Comparison of ENCODE assay signal across 16 cellular contexts in genomic region chr3:139303216-139303615, GRCh38. TPM values are rescaled to one million over a fixed set of nuclear protein-coding genes. Genes with fewer than 3 reads are reported as not detected.
A peak's percentile ranks its signal among the peaks of the same experiment; 100 is the strongest.
DNase-seq lines count a peak whose midpoint lies in the region; ATAC-seq and TF ChIP-seq lines count a peak whose summit lies in the region.
"Had no signal": no experiment of that assay in that cellular context is flagged by ENCODE, and none has a peak within 500 bp of the region (broad histone marks: within the 10 kb centered on the region; RNA-seq: fewer than 3 reads in every experiment).

No MANE protein-coding gene starts in this region.

- H4K20me1 ChIP-seq in SK-N-SH (ENCODE audit: insufficient read depth) (no peaks in the 10 kb centered on the region), PC-3 (ENCODE audit: low read length) (no peaks in the 10 kb centered on the region)

- H3K4me1 ChIP-seq in SK-N-SH (ENCODE audit: control insufficient read depth in 1 of 2, insufficient read depth in 2 of 2, low read depth in 1 of 2, low read length in 1 of 2) (peaks cover 5 to 37% of the 10 kb centered on the region in 2 experiments; a peak in 3 of 4 replicates), PC-3 (ENCODE audit: insufficient read depth, low read length) (peaks cover 55% of the 10 kb centered on the region), skeletal muscle satellite cell (ENCODE audit: control insufficient read depth, insufficient read depth, low read length) (peaks cover 68% of the 10 kb centered on the region)

- H3K27ac ChIP-seq in SK-N-SH (ENCODE audit: low read depth in 2 of 2, low read length in 1 of 2) (peak overlapping the region; percentile 50 to 87; a peak in 3 of 4 replicates), PC-3 (ENCODE audit: low read length) (peak overlapping the region; percentile 55), brain microvascular endothelial cell (peak overlapping the region; percentile 79)
- H3K27ac ChIP-seq: C4-2B, SJCRH30 had no signal

- H3F3A ChIP-seq in SK-N-SH (replicated peaks; ENCODE audit: insufficient read depth) (peaks cover 12% of the 10 kb centered on the region), PC-3 (ENCODE audit: low read length, unreplicated experiment) (no peaks in the 10 kb centered on the region)

- no peaks in the 10 kb centered on the region for H3K27me3 ChIP-seq in SK-N-SH (ENCODE audit: insufficient read depth)
- H3K27me3 ChIP-seq in PC-3 (ENCODE audit: low read length), result no peaks in the 10 kb centered on the region
- H3K27me3 ChIP-seq in brain microvascular endothelial cell (replicated peaks), result no peaks in the 10 kb centered on the region
- no peaks in the 10 kb centered on the region for H3K27me3 ChIP-seq in skeletal muscle satellite cell (ENCODE audit: control insufficient read depth, insufficient read depth, low read length)
- H3K27me3 ChIP-seq: SJCRH30 had no signal

- intact Hi-C loops in PC-3 (cut with micrococcal nuclease), result no loop called here
- intact Hi-C loops in lower leg skin (cut with DNase I; ENCODE audit: low total_unique reads), result no loop called here

- H3K4me2 ChIP-seq in SK-N-SH, result peak overlapping the region; percentile 65
- peak overlapping the region; percentile 49 for H3K4me2 ChIP-seq in PC-3 (ENCODE audit: low read length)
- H3K4me2 ChIP-seq in skeletal muscle satellite cell (ENCODE audit: low read length), result peak overlapping the region; percentile 53

- no peak overlapping the region for H2AFZ ChIP-seq in SK-N-SH (ENCODE audit: low read depth)
- 0 out of 2 replicates have a peak overlapping the region, but pooled peaks have one; percentile 2 for H2AFZ ChIP-seq in PC-3 (ENCODE audit: low read length)

- H3K4me3 ChIP-seq in SK-N-SH (ENCODE audit: low read depth in 2 of 2, low read length in 1 of 2) (no peak overlapping the region), PC-3 (ENCODE audit: low read length) (no peak overlapping the region), brain microvascular endothelial cell (ENCODE audit: low read depth, low read length) (no peak overlapping the region), skeletal muscle satellite cell (ENCODE audit: low read length) (no peak overlapping the region), lower leg skin (ENCODE audit: low read depth, poor library complexity, severe bottlenecking) (no peak overlapping the region)
- H3K4me3 ChIP-seq: SJCRH30 had no signal

- DNase-seq in SK-N-SH (no peak), PC-3 (no peak), brain microvascular endothelial cell (no peak), lower leg skin (ENCODE audit: low spot score in 2 of 2) (no peak)
- DNase-seq: 8988T, DMS 273 treated with DMSO at 0.1 percent for 48 hours, GF-D8, NCI-H1048, NCI-H1436 treated with DMSO at 0.1 percent for 48 hours, NCI-H2029 treated with DMSO at 0.1 percent for 48 hours, SJCRH30 had no signal

- TF ChIP-seq CTCF in SK-N-SH (IDR thresholded peaks at IDR 0.05) (no peak), PC-3 (conservative IDR thresholded peaks at IDR 0.05; ENCODE audit: low read depth, low read length) (no peak), brain microvascular endothelial cell (IDR thresholded peaks at IDR 0.05; ENCODE audit: low read depth, low read length, missing control alignments) (no peak), lower leg skin (IDR thresholded peaks at IDR 0.05) (no peak)

- POLR2A ChIA-PET in SK-N-SH (lab: Yijun Ruan, JAX), result no interaction called here
- POLR2A ChIA-PET in PC-3 (lab: Charles Lee; ENCODE audit: unreplicated experiment), result no interaction called here

- TF ChIP-seq EP300 in SK-N-SH (IDR thresholded peaks at IDR 0.05; ENCODE audit: borderline replicate concordance in 1 of 2, low read depth in 1 of 2, low read length in 1 of 2), result no peak

- CTCF ChIA-PET in SK-N-SH (lab: Yijun Ruan, JAX) (interaction anchor here (1.2 to 3.2 kb wide), 5 partner anchors 9 to 191 kb away, joined by 6 to 17 read pairs (median 13); no protein-coding TSS in a partner anchor), PC-3 (lab: Charles Lee) (no interaction called here)

- no peaks in the 10 kb centered on the region for H3K9me3 ChIP-seq in SK-N-SH
- H3K9me3 ChIP-seq in PC-3 (ENCODE audit: low read length), result no peaks in the 10 kb centered on the region
- no peaks in the 10 kb centered on the region for H3K9me3 ChIP-seq in skeletal muscle satellite cell (replicated peaks; ENCODE audit: low read length)
- H3K9me3 ChIP-seq: SJCRH30 had no signal

- in situ Hi-C loops in brain microvascular endothelial cell (cut with HindIII; ENCODE audit: low pct_ligation_motif_present, low sequenced_read_pairs), result loop anchor here (25.0 kb wide), 1 partner anchor 366 kb away; the partner anchor contains the start of genes FOXL2 and FOXL2NB

- H3K79me2 ChIP-seq in SK-N-SH (ENCODE audit: insufficient read depth), result no peaks in the 10 kb centered on the region
- no peaks in the 10 kb centered on the region for H3K79me2 ChIP-seq in PC-3 (ENCODE audit: low read length)

- H3K36me3 ChIP-seq in SK-N-SH (replicated peaks in 1 of 2; ENCODE audit: control insufficient read depth in 1 of 2, insufficient read depth in 2 of 2, low read length in 1 of 2) (no peaks in the 10 kb centered on the region), PC-3 (ENCODE audit: low read depth, low read length) (no peaks in the 10 kb centered on the region), brain microvascular endothelial cell (replicated peaks) (no peaks in the 10 kb centered on the region), skeletal muscle satellite cell (ENCODE audit: insufficient read depth, low read length) (no peaks in the 10 kb centered on the region)
- H3K36me3 ChIP-seq: SJCRH30 had no signal

- BruUV-seq in PC-3 (replicated peaks; lab: Mats Ljungman, UMichigan), result no TSS peak

- H3K9me2 ChIP-seq in SK-N-SH (no peaks in the 10 kb centered on the region), PC-3 (replicated peaks; ENCODE audit: low read length) (no peaks in the 10 kb centered on the region)

- H3K9ac ChIP-seq in SK-N-SH (0 out of 2 replicates have a peak overlapping the region, but pooled peaks have one; percentile 54), PC-3 (ENCODE audit: low read length) (no peak overlapping the region), skeletal muscle satellite cell (ENCODE audit: low read depth, low read length) (peak overlapping the region; percentile 76)

- ATAC-seq in SK-N-SH treated with all-trans-retinoic acid at 6 μM for 48 hours (no peak), PC-3 (no peak), HG03571 (IDR thresholded peaks at IDR 0.05; ENCODE audit: unreplicated experiment) (no peak), GM21825 (IDR thresholded peaks at IDR 0.05; ENCODE audit: unreplicated experiment) (no peak)

- TF ChIP-seq RAD21 in SK-N-SH (IDR thresholded peaks at IDR 0.05; ENCODE audit: low read length), result no peak

- TF ChIP-seq POLR2A in lower leg skin (IDR thresholded peaks at IDR 0.05), result no peak

- 88% methylated on average over 5 of the region's 5 CpGs for WGBS in SK-N-SH (ENCODE audit: low lambda C conversion rate)
- 80 to 85% methylated on average over 5 of the region's 5 CpGs for WGBS in lower leg skin, 2 donors

TF ChIP-seq in SK-N-SH, 30 proteins besides CTCF, POLR2A, EP300 and RAD21:
- TF ChIP-seq RCOR1 (IDR thresholded peaks at IDR 0.05; ENCODE audit: low read length) (no peak), FOXJ3 (CRISPR knock-in tag; IDR thresholded peaks at IDR 0.05) (no peak), FOXM1 (IDR thresholded peaks at IDR 0.05; ENCODE audit: low read depth) (no peak)

TF ChIP-seq in SK-N-SH treated with all-trans-retinoic acid at 6 μM for 48 hours, 23 proteins besides CTCF, POLR2A, EP300 and RAD21 (continues in another document):
- TF ChIP-seq, protein P1, sequence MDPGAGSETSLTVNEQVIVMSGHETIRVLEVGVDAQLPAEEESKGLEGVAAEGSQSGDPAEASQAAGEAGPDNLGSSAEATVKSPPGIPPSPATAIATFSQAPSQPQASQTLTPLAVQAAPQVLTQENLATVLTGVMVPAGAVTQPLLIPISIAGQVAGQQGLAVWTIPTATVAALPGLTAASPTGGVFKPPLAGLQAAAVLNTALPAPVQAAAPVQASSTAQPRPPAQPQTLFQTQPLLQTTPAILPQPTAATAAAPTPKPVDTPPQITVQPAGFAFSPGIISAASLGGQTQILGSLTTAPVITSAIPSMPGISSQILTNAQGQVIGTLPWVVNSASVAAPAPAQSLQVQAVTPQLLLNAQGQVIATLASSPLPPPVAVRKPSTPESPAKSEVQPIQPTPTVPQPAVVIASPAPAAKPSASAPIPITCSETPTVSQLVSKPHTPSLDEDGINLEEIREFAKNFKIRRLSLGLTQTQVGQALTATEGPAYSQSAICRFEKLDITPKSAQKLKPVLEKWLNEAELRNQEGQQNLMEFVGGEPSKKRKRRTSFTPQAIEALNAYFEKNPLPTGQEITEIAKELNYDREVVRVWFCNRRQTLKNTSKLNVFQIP (CRISPR knock-in tag; IDR thresholded peaks at IDR 0.05; ENCODE audit: borderline replicate concordance, low read depth), result no peak
- TF ChIP-seq GLIS3 (CRISPR knock-in tag; IDR thresholded peaks at IDR 0.05) (no peak), CSRNP3 (CRISPR knock-in tag; IDR thresholded peaks at IDR 0.05) (no peak), SNAI2 (CRISPR knock-in tag; IDR thresholded peaks at IDR 0.05) (no peak), ZNF565 (CRISPR knock-in tag; conservative IDR thresholded peaks at IDR 0.05; ENCODE audit: low read depth) (no peak), ZFP30 (CRISPR knock-in tag; IDR thresholded peaks at IDR 0.05) (no peak), ZC3H10 (CRISPR knock-in tag; IDR thresholded peaks at IDR 0.05) (no peak), ZFP3 (CRISPR knock-in tag; IDR thresholded peaks at IDR 0.05) (no peak), OSR1 (CRISPR knock-in tag; IDR thresholded peaks at IDR 0.05) (no peak), ZNF8 (CRISPR knock-in tag; IDR thresholded peaks at IDR 0.05) (no peak), TCF4 (CRISPR knock-in tag; IDR thresholded peaks at IDR 0.05; ENCODE audit: borderline replicate concordance) (no peak), BACH2 (CRISPR knock-in tag; IDR thresholded peaks at IDR 0.05; ENCODE audit: borderline replicate concordance) (no peak)

RNA-seq across cellular contexts. Expression of gene MRPS22, which starts 40.6 kb away (rescaled TPM):
- 50.6 and 53.0 TPM in 2 replicates for polyA plus RNA-seq in SK-N-SH (2012; rRNA removed)
- polyA plus RNA-seq in SK-N-SH (2012; cell fraction: cytosol; rRNA removed), result 56.5 and 72.9 TPM in 2 replicates
- polyA plus RNA-seq in SK-N-SH (2012; cell fraction: nucleus; rRNA removed), result 51.1 and 55.6 TPM in 2 replicates
- total RNA-seq in PC-3 (2014; rRNA removed) (73.3 and 77.0 TPM in 2 replicates), lower leg skin (10 to 100 TPM; 39.5 to 53.3 (median 47.0) TPM)
- 81.9 and 83.7 TPM in 2 replicates for total RNA-seq in skeletal muscle satellite cell (2012; rRNA removed)
